11 cellular contexts compared by ENCODE assay signal in genomic region chr11:65353376-65353775, GRCh38. TPM values are rescaled to one million over a fixed set of nuclear protein-coding genes. Genes with fewer than 3 reads are reported as not detected.
DNase-seq lines count a peak whose midpoint lies in the region; ATAC-seq and TF ChIP-seq lines count a peak whose summit lies in the region.
"Had no signal": no experiment of that assay in that cellular context is flagged by ENCODE, and none has a peak within 500 bp of the region (broad histone marks: within the 10 kb centered on the region; RNA-seq: fewer than 3 reads in every experiment).

No MANE protein-coding gene starts in this region.

- H3K4me3 Mint-ChIP-seq in CD4-positive, alpha-beta T cell, result peak overlapping the region; percentile 85
- H3K4me3 Mint-ChIP-seq in IgD-negative memory B cell (peak overlapping the region; percentile 59 to 85 (median 79)), neural crest cell (peak overlapping the region; percentile 86)
- H3K4me3 Mint-ChIP-seq in dendritic cell treated with granulocyte-macrophage colony-stimulating factor and Interleukin-4, amounts not matched to agents 40 ng/mL and 50 ng/mL, for 4 days, result peak overlapping the region; percentile 44

- H3K9me3 Mint-ChIP-seq in CD4-positive, alpha-beta T cell, result no peaks in the 10 kb centered on the region
- H3K9me3 Mint-ChIP-seq in IgD-negative memory B cell, result no peaks in the 10 kb centered on the region
- no peaks in the 10 kb centered on the region for H3K9me3 Mint-ChIP-seq in dendritic cell treated with granulocyte-macrophage colony-stimulating factor and Interleukin-4, amounts not matched to agents 40 ng/mL and 50 ng/mL, for 4 days
- H3K9me3 Mint-ChIP-seq in neural crest cell, result no peaks in the 10 kb centered on the region

- intact Hi-C loops in CD4-positive, alpha-beta T cell (cut with DNase I, micrococcal nuclease), result no loop called here
- intact Hi-C loops in dendritic cell treated with granulocyte-macrophage colony-stimulating factor and Interleukin-4, amounts not matched to agents 40 ng/mL and 50 ng/mL, for 4 days (cut with micrococcal nuclease), result no loop called here
- intact Hi-C loops in esophagus squamous epithelium (cut with DNase I), result no loop called here

- no peak for ATAC-seq in CD4-positive, alpha-beta T cell (ENCODE audit: poor library complexity)
- no peak for ATAC-seq in HG03378 (IDR thresholded peaks at IDR 0.05; ENCODE audit: unreplicated experiment)

- POLR2A ChIA-PET in CD4-positive, alpha-beta T cell (lab: Charles Lee), result interaction anchor here (0.9 to 2.6 kb wide), 3 partner anchors 9 to 78 kb away, joined by 3 to 13 read pairs (median 3); partner anchors contain the start of gene DPF2

- WGBS in esophagus squamous epithelium, 2 donors, result 83 to 86% methylated on average over 6 of the region's 7 CpGs

- no peak for DNase-seq in CD4-positive, alpha-beta T cell
- DNase-seq in neural crest cell (ENCODE audit: low read depth, low spot score), result no peak
- DNase-seq in stimulated activated CD4-positive, alpha-beta T cell treated with anti-CD3 and anti-CD28 coated beads, Interleukin-15, amount 100 ng/mL, for 24 hours, result no peak
- no peak for DNase-seq in esophagus squamous epithelium (lab: John Stamatoyannopoulos, UW)
- DNase-seq in activated gamma-delta T cell treated with Interleukin-2 at 50 U/mL for 16 hours, result no peak
- DNase-seq: DMS153, NCI-H748 treated with DMSO at 0.1 percent for 48 hours had no signal

- H3K9me3 ChIP-seq in CD4-positive, alpha-beta T cell (ENCODE audit: control insufficient read depth, low read length), result no peaks in the 10 kb centered on the region
- no peaks in the 10 kb centered on the region for H3K9me3 ChIP-seq in esophagus squamous epithelium

- peaks cover 17 to 46% (median 20%) of the 10 kb centered on the region in 3 donors for H3K36me3 ChIP-seq in esophagus squamous epithelium

- no peaks in the 10 kb centered on the region for H3K27me3 ChIP-seq in CD4-positive, alpha-beta T cell (ENCODE audit: control insufficient read depth, insufficient read depth, low read length)
- H3K27me3 ChIP-seq in esophagus squamous epithelium, result peaks cover 0 to 13% (median 0%) of the 10 kb centered on the region in 4 donors

- TF ChIP-seq CTCF in CD4-positive, alpha-beta T cell (IDR thresholded peaks at IDR 0.05), result no peak
- no peak for TF ChIP-seq CTCF in neural crest cell (conservative IDR thresholded peaks at IDR 0.05)
- no peak for TF ChIP-seq CTCF in esophagus squamous epithelium (IDR thresholded peaks at IDR 0.05)

- CTCF ChIA-PET in CD4-positive, alpha-beta T cell (lab: Charles Lee), result interaction anchor here (0.9 to 1.3 kb wide), 3 partner anchors 13 to 37 kb away, joined by 3 to 6 read pairs (median 5); no protein-coding TSS in a partner anchor

- peak overlapping the region; percentile 64 for H3K27ac Mint-ChIP-seq in CD4-positive, alpha-beta T cell
- peak overlapping the region in 1 of 3 donors; percentile 90 for H3K27ac Mint-ChIP-seq in IgD-negative memory B cell
- peak overlapping the region; percentile 7 for H3K27ac Mint-ChIP-seq in dendritic cell treated with granulocyte-macrophage colony-stimulating factor and Interleukin-4, amounts not matched to agents 40 ng/mL and 50 ng/mL, for 4 days
- no peak overlapping the region for H3K27ac Mint-ChIP-seq in neural crest cell (ENCODE audit: unreplicated experiment)

- H3K27ac ChIP-seq in CD4-positive, alpha-beta T cell (ENCODE audit: low read depth, low read length), result no peak overlapping the region
- no peak overlapping the region for H3K27ac ChIP-seq in esophagus squamous epithelium

- H3K36me3 Mint-ChIP-seq in CD4-positive, alpha-beta T cell (ENCODE audit: low read depth), result peaks cover 50% of the 10 kb centered on the region
- H3K36me3 Mint-ChIP-seq in IgD-negative memory B cell (no peaks in the 10 kb centered on the region), neural crest cell (ENCODE audit: low read depth) (peaks cover 10% of the 10 kb centered on the region)
- H3K36me3 Mint-ChIP-seq in dendritic cell treated with granulocyte-macrophage colony-stimulating factor and Interleukin-4, amounts not matched to agents 40 ng/mL and 50 ng/mL, for 4 days (ENCODE audit: low read depth), result peaks cover 46% of the 10 kb centered on the region

- H3K27me3 Mint-ChIP-seq in CD4-positive, alpha-beta T cell, result no peaks in the 10 kb centered on the region
- H3K27me3 Mint-ChIP-seq in IgD-negative memory B cell (peaks cover 3% of the 10 kb centered on the region), neural crest cell (ENCODE audit: low read depth) (peaks cover 16% of the 10 kb centered on the region)
- H3K27me3 Mint-ChIP-seq in dendritic cell treated with granulocyte-macrophage colony-stimulating factor and Interleukin-4, amounts not matched to agents 40 ng/mL and 50 ng/mL, for 4 days, result peaks cover 25% of the 10 kb centered on the region

- peaks cover 18 to 28% (median 20%) of the 10 kb centered on the region in 3 donors for H3K4me1 ChIP-seq in esophagus squamous epithelium

- TF ChIP-seq POLR2A in esophagus squamous epithelium (IDR thresholded peaks at IDR 0.05), result no peak

- no peak overlapping the region for H3K4me3 ChIP-seq in esophagus squamous epithelium

- H3K4me1 Mint-ChIP-seq in CD4-positive, alpha-beta T cell (ENCODE audit: low read depth), result peaks cover 18% of the 10 kb centered on the region
- H3K4me1 Mint-ChIP-seq in IgD-negative memory B cell (peaks cover 0 to 9% (median 5%) of the 10 kb centered on the region in 3 donors), neural crest cell (peaks cover 15% of the 10 kb centered on the region)
- peaks cover 37% of the 10 kb centered on the region for H3K4me1 Mint-ChIP-seq in dendritic cell treated with granulocyte-macrophage colony-stimulating factor and Interleukin-4, amounts not matched to agents 40 ng/mL and 50 ng/mL, for 4 days (ENCODE audit: low read depth)

RNA-seq across cellular contexts. Expression of gene TIGD3, which starts 1.2 kb away (rescaled TPM):
- under 1 TPM; 0.73 to 0.85 TPM for total RNA-seq in CD4-positive, alpha-beta T cell
- 2.3 TPM for polyA plus RNA-seq in IgD-negative memory B cell
- total RNA-seq in neural crest cell (3.3 TPM in 2 replicates), esophagus squamous epithelium (1 to 10 TPM in 1 of 4 donors, under 1 TPM in 3; 0.13 to 1.3 (median 0.56) TPM)
- total RNA-seq: renal cortical epithelial cell had no signal

RNA-seq across cellular contexts. Expression of gene DPF2, which starts 19.7 kb away (rescaled TPM):
- 10 to 100 TPM; 50.3 to 60.1 TPM for total RNA-seq in CD4-positive, alpha-beta T cell
- 77.7 TPM for polyA plus RNA-seq in IgD-negative memory B cell
- total RNA-seq in neural crest cell (96.3 and 99.0 TPM in 2 replicates), esophagus squamous epithelium (10 to 100 TPM; 18.7 to 35.3 (median 23.8) TPM)

RNA-seq across cellular contexts. Expression of gene SLC25A45, which starts 29.1 kb away (rescaled TPM):
- 10 to 100 TPM; 40.0 to 40.8 TPM for total RNA-seq in CD4-positive, alpha-beta T cell
- 17.8 TPM for polyA plus RNA-seq in IgD-negative memory B cell
- total RNA-seq in neural crest cell (1.5 and 1.8 TPM in 2 replicates), esophagus squamous epithelium (1 to 10 TPM; 1.9 to 7.7 (median 4.0) TPM)

RNA-seq across cellular contexts. Expression of gene FRMD8, which starts 33.1 kb away (rescaled TPM):
- total RNA-seq in CD4-positive, alpha-beta T cell, result 10 to 100 TPM; 19.4 to 25.3 TPM
- 54.2 TPM for polyA plus RNA-seq in IgD-negative memory B cell
- total RNA-seq in neural crest cell, result 25.6 and 29.0 TPM in 2 replicates
- total RNA-seq in esophagus squamous epithelium, result 10 to 100 TPM; 44.1 to 88.7 (median 81.0) TPM

RNA-seq across cellular contexts. Expression of gene CDC42EP2, which starts 38.7 kb away (rescaled TPM):
- under 1 TPM in 1 of 2 experiments, not detected in 1; 0.96 TPM for total RNA-seq in CD4-positive, alpha-beta T cell
- not detected for polyA plus RNA-seq in IgD-negative memory B cell
- 2.3 and 4.0 TPM in 2 replicates for total RNA-seq in neural crest cell
- total RNA-seq in esophagus squamous epithelium, result 10 to 100 TPM in 1 of 4 donors, 1 to 10 TPM in 2, under 1 TPM in 1; 0.76 to 11.4 (median 5.6) TPM

Comparison
In these comparisons a context has a peak if more than half of its experiments do, and no peak if none do; other contexts are left out.
1. RNA of gene SLC25A45, which starts 29.1 kb away (total RNA-seq): 40.0 to 40.8 TPM in CD4-positive, alpha-beta T cell; 1.9 to 7.7 TPM in esophagus squamous epithelium and 1.5 to 1.8 TPM in neural crest cell; every median in the first group is over 4 times any median in the second.
2. Peak in every context shown above with its lines, with median percentiles within 50 percentile points of each other: H3K4me3 Mint-ChIP-seq.